In genomic region chr15:45112592-45113379, GRCh38 we compare ENCODE assay signal across 2 cellular contexts.
A peak's percentile ranks its signal among the peaks of the same experiment; 100 is the strongest.
TF ChIP-seq lines count a peak whose summit lies in the region.

No MANE protein-coding gene starts in this region.

TF ChIP-seq in IMR-90, 13 proteins besides CTCF, POLR2A, EP300 and RAD21:
- TF ChIP-seq CEBPB (IDR thresholded peaks at IDR 0.05; ENCODE audit: low read depth, low read length) (no peak), RFX5 (IDR thresholded peaks at IDR 0.05; ENCODE audit: low read depth, low read length) (no peak), FOS (IDR thresholded peaks at IDR 0.05; ENCODE audit: low read depth, low read length) (no peak), BHLHE40 (IDR thresholded peaks at IDR 0.05; ENCODE audit: low read depth, low read length) (no peak), CHD1 (IDR thresholded peaks at IDR 0.05; ENCODE audit: low read depth, low read length) (no peak), SMC3 (IDR thresholded peaks at IDR 0.05; ENCODE audit: low read depth, low read length) (no peak), MAFK (IDR thresholded peaks at IDR 0.05; ENCODE audit: low read depth, low read length) (no peak), MXI1 (IDR thresholded peaks at IDR 0.05; ENCODE audit: borderline replicate concordance, low read depth, low read length) (no peak), NFE2L2 (IDR thresholded peaks at IDR 0.05; ENCODE audit: low read depth, low read length) (no peak), MAZ (IDR thresholded peaks at IDR 0.05; ENCODE audit: borderline replicate concordance, low read depth, low read length) (no peak), RCOR1 (IDR thresholded peaks at IDR 0.05; ENCODE audit: insufficient replicate concordance, low read length) (no peak)
- TF ChIP-seq, protein P1, sequence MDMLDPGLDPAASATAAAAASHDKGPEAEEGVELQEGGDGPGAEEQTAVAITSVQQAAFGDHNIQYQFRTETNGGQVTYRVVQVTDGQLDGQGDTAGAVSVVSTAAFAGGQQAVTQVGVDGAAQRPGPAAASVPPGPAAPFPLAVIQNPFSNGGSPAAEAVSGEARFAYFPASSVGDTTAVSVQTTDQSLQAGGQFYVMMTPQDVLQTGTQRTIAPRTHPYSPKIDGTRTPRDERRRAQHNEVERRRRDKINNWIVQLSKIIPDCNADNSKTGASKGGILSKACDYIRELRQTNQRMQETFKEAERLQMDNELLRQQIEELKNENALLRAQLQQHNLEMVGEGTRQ (IDR thresholded peaks at IDR 0.05; ENCODE audit: low read depth, low read length) = no peak
- TF ChIP-seq, protein P2, sequence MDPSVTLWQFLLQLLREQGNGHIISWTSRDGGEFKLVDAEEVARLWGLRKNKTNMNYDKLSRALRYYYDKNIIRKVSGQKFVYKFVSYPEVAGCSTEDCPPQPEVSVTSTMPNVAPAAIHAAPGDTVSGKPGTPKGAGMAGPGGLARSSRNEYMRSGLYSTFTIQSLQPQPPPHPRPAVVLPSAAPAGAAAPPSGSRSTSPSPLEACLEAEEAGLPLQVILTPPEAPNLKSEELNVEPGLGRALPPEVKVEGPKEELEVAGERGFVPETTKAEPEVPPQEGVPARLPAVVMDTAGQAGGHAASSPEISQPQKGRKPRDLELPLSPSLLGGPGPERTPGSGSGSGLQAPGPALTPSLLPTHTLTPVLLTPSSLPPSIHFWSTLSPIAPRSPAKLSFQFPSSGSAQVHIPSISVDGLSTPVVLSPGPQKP (IDR thresholded peaks at IDR 0.05; ENCODE audit: borderline replicate concordance, low read depth, low read length) = no peak

TF ChIP-seq in neural cell, 6 proteins besides CTCF, POLR2A, EP300 and RAD21:
- peak; percentile 81 for TF ChIP-seq EZH2 (IDR thresholded peaks at IDR 0.05; ENCODE audit: borderline replicate concordance, insufficient read depth, low read length, poor library complexity, severe bottlenecking)
- TF ChIP-seq, protein P3, sequence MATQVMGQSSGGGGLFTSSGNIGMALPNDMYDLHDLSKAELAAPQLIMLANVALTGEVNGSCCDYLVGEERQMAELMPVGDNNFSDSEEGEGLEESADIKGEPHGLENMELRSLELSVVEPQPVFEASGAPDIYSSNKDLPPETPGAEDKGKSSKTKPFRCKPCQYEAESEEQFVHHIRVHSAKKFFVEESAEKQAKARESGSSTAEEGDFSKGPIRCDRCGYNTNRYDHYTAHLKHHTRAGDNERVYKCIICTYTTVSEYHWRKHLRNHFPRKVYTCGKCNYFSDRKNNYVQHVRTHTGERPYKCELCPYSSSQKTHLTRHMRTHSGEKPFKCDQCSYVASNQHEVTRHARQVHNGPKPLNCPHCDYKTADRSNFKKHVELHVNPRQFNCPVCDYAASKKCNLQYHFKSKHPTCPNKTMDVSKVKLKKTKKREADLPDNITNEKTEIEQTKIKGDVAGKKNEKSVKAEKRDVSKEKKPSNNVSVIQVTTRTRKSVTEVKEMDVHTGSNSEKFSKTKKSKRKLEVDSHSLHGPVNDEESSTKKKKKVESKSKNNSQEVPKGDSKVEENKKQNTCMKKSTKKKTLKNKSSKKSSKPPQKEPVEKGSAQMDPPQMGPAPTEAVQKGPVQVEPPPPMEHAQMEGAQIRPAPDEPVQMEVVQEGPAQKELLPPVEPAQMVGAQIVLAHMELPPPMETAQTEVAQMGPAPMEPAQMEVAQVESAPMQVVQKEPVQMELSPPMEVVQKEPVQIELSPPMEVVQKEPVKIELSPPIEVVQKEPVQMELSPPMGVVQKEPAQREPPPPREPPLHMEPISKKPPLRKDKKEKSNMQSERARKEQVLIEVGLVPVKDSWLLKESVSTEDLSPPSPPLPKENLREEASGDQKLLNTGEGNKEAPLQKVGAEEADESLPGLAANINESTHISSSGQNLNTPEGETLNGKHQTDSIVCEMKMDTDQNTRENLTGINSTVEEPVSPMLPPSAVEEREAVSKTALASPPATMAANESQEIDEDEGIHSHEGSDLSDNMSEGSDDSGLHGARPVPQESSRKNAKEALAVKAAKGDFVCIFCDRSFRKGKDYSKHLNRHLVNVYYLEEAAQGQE (IDR thresholded peaks at IDR 0.05; ENCODE audit: borderline replicate concordance) = no peak
- TF ChIP-seq POLR2AphosphoS5 (IDR thresholded peaks at IDR 0.05) = no peak
- no peak for TF ChIP-seq MXI1 (conservative IDR thresholded peaks at IDR 0.05; ENCODE audit: poor library complexity, severe bottlenecking)
- TF ChIP-seq TAF1 (IDR thresholded peaks at IDR 0.05; ENCODE audit: low read depth) = no peak
- TF ChIP-seq SMC3 (conservative IDR thresholded peaks at IDR 0.05; ENCODE audit: poor library complexity) = no peak
